In the genomic region with DNA sequence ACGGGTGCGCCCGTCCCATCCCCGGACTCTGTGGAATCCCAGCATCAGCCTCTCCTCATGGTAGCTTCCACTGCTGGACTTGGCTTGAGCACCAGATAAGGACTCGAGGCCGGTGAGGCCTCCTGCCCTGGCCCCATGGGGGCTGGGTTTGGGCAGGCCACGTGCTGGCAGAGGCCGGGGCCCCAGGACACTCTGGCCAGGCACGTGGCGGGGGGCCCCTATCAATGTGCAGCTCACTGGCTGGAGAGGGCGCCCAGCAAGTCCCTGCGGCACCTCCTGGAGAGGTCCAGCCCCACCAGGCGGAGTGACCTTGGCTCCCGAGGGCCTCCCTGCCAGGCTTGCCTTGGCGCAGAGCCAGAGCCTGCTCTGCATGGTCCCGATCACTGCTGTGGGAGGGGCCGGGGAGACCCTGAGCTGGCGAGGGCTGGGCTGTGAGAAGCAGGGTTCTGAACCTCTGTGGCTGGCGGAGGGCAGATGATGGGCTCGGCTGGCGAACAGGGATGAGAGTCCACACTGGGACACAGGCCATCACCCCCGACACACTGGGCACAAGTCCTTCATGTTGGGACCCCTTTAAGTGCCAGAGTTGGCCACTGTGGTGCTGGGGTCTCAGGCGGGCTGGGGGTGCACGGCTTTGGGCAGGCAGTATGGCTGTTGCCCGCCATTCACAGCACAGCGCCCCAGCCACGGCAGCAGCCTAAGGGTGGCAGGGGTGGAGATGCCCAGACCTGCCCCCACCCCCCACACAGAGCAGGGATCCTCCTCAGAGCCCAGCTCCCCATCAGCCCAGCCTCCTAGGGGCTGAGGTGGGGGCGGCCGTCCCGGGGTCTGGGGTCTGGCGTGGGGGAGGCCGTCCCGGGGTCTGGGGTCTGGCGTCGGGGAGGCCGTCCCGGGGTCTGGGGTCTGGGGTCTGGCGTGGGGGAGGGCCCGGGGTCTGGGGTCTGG, we compare ENCODE assay signal across 2 cellular contexts.
TF ChIP-seq lines count a peak whose summit lies in the region.

No MANE protein-coding gene starts in this region.

TF ChIP-seq in SK-N-SH, 30 proteins besides CTCF, POLR2A, EP300 and RAD21 (continued from another document):
- TF ChIP-seq, protein P1, sequence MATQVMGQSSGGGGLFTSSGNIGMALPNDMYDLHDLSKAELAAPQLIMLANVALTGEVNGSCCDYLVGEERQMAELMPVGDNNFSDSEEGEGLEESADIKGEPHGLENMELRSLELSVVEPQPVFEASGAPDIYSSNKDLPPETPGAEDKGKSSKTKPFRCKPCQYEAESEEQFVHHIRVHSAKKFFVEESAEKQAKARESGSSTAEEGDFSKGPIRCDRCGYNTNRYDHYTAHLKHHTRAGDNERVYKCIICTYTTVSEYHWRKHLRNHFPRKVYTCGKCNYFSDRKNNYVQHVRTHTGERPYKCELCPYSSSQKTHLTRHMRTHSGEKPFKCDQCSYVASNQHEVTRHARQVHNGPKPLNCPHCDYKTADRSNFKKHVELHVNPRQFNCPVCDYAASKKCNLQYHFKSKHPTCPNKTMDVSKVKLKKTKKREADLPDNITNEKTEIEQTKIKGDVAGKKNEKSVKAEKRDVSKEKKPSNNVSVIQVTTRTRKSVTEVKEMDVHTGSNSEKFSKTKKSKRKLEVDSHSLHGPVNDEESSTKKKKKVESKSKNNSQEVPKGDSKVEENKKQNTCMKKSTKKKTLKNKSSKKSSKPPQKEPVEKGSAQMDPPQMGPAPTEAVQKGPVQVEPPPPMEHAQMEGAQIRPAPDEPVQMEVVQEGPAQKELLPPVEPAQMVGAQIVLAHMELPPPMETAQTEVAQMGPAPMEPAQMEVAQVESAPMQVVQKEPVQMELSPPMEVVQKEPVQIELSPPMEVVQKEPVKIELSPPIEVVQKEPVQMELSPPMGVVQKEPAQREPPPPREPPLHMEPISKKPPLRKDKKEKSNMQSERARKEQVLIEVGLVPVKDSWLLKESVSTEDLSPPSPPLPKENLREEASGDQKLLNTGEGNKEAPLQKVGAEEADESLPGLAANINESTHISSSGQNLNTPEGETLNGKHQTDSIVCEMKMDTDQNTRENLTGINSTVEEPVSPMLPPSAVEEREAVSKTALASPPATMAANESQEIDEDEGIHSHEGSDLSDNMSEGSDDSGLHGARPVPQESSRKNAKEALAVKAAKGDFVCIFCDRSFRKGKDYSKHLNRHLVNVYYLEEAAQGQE (IDR thresholded peaks at IDR 0.05; ENCODE audit: low read depth, low read length): no peak
- TF ChIP-seq GABPA (IDR thresholded peaks at IDR 0.05; ENCODE audit: low read depth) (no peak), TCF12 (IDR thresholded peaks at IDR 0.05) (no peak), CHD2 (IDR thresholded peaks at IDR 0.05; ENCODE audit: low read length, partially characterized antibody) (no peak), RCOR1 (IDR thresholded peaks at IDR 0.05; ENCODE audit: low read length) (no peak), FOSL2 (IDR thresholded peaks at IDR 0.05; ENCODE audit: borderline replicate concordance, low read depth) (no peak), TAF1 (IDR thresholded peaks at IDR 0.05; ENCODE audit: borderline replicate concordance, low read depth, low read length) (no peak), POLR2AphosphoS5 (IDR thresholded peaks at IDR 0.05; ENCODE audit: low read depth, low read length) (no peak), EZH2phosphoT487 (IDR thresholded peaks at IDR 0.05; ENCODE audit: borderline replicate concordance, low read depth) (no peak), MEF2A (IDR thresholded peaks at IDR 0.05; ENCODE audit: borderline replicate concordance, low read depth) (no peak)
- TF ChIP-seq, protein P2, sequence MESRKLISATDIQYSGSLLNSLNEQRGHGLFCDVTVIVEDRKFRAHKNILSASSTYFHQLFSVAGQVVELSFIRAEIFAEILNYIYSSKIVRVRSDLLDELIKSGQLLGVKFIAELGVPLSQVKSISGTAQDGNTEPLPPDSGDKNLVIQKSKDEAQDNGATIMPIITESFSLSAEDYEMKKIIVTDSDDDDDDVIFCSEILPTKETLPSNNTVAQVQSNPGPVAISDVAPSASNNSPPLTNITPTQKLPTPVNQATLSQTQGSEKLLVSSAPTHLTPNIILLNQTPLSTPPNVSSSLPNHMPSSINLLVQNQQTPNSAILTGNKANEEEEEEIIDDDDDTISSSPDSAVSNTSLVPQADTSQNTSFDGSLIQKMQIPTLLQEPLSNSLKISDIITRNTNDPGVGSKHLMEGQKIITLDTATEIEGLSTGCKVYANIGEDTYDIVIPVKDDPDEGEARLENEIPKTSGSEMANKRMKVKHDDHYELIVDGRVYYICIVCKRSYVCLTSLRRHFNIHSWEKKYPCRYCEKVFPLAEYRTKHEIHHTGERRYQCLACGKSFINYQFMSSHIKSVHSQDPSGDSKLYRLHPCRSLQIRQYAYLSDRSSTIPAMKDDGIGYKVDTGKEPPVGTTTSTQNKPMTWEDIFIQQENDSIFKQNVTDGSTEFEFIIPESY (IDR thresholded peaks at IDR 0.05; ENCODE audit: borderline replicate concordance, low read depth): no peak

TF ChIP-seq in SK-N-SH treated with all-trans-retinoic acid at 6 μM for 48 hours, 23 proteins besides CTCF, POLR2A, EP300 and RAD21 (continued from another document):
- TF ChIP-seq CSDC2 (CRISPR knock-in tag; IDR thresholded peaks at IDR 0.05) (no peak), ZNF8 (CRISPR knock-in tag; IDR thresholded peaks at IDR 0.05) (no peak), ARNTL (CRISPR knock-in tag; IDR thresholded peaks at IDR 0.05; ENCODE audit: borderline replicate concordance, low read depth) (no peak), ZFP3 (CRISPR knock-in tag; IDR thresholded peaks at IDR 0.05) (no peak), SNAI2 (CRISPR knock-in tag; IDR thresholded peaks at IDR 0.05) (no peak), ZC3H10 (CRISPR knock-in tag; IDR thresholded peaks at IDR 0.05) (no peak)
- TF ChIP-seq, protein P3, sequence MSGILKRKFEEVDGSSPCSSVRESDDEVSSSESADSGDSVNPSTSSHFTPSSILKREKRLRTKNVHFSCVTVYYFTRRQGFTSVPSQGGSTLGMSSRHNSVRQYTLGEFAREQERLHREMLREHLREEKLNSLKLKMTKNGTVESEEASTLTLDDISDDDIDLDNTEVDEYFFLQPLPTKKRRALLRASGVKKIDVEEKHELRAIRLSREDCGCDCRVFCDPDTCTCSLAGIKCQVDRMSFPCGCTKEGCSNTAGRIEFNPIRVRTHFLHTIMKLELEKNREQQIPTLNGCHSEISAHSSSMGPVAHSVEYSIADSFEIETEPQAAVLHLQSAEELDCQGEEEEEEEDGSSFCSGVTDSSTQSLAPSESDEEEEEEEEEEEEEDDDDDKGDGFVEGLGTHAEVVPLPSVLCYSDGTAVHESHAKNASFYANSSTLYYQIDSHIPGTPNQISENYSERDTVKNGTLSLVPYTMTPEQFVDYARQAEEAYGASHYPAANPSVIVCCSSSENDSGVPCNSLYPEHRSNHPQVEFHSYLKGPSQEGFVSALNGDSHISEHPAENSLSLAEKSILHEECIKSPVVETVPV (CRISPR knock-in tag; IDR thresholded peaks at IDR 0.05): no peak
- TF ChIP-seq, protein P4, sequence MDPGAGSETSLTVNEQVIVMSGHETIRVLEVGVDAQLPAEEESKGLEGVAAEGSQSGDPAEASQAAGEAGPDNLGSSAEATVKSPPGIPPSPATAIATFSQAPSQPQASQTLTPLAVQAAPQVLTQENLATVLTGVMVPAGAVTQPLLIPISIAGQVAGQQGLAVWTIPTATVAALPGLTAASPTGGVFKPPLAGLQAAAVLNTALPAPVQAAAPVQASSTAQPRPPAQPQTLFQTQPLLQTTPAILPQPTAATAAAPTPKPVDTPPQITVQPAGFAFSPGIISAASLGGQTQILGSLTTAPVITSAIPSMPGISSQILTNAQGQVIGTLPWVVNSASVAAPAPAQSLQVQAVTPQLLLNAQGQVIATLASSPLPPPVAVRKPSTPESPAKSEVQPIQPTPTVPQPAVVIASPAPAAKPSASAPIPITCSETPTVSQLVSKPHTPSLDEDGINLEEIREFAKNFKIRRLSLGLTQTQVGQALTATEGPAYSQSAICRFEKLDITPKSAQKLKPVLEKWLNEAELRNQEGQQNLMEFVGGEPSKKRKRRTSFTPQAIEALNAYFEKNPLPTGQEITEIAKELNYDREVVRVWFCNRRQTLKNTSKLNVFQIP (CRISPR knock-in tag; IDR thresholded peaks at IDR 0.05; ENCODE audit: borderline replicate concordance, low read depth): no peak
- TF ChIP-seq, protein P5, sequence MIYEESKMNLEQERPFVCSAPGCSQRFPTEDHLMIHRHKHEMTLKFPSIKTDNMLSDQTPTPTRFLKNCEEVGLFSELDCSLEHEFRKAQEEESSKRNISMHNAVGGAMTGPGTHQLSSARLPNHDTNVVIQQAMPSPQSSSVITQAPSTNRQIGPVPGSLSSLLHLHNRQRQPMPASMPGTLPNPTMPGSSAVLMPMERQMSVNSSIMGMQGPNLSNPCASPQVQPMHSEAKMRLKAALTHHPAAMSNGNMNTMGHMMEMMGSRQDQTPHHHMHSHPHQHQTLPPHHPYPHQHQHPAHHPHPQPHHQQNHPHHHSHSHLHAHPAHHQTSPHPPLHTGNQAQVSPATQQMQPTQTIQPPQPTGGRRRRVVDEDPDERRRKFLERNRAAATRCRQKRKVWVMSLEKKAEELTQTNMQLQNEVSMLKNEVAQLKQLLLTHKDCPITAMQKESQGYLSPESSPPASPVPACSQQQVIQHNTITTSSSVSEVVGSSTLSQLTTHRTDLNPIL (CRISPR knock-in tag; IDR thresholded peaks at IDR 0.05; ENCODE audit: low read depth): no peak
- TF ChIP-seq, protein P6, sequence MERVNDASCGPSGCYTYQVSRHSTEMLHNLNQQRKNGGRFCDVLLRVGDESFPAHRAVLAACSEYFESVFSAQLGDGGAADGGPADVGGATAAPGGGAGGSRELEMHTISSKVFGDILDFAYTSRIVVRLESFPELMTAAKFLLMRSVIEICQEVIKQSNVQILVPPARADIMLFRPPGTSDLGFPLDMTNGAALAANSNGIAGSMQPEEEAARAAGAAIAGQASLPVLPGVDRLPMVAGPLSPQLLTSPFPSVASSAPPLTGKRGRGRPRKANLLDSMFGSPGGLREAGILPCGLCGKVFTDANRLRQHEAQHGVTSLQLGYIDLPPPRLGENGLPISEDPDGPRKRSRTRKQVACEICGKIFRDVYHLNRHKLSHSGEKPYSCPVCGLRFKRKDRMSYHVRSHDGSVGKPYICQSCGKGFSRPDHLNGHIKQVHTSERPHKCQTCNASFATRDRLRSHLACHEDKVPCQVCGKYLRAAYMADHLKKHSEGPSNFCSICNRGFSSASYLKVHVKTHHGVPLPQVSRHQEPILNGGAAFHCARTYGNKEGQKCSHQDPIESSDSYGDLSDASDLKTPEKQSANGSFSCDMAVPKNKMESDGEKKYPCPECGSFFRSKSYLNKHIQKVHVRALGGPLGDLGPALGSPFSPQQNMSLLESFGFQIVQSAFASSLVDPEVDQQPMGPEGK (CRISPR knock-in tag; IDR thresholded peaks at IDR 0.05; ENCODE audit: borderline replicate concordance): no peak
TF ChIP-seq in SK-N-SH treated with all-trans-retinoic acid at 6 μM for 48 hours: peak in this region for 0.
